ENCODE assay signal across 8 cellular contexts in the genomic region with DNA sequence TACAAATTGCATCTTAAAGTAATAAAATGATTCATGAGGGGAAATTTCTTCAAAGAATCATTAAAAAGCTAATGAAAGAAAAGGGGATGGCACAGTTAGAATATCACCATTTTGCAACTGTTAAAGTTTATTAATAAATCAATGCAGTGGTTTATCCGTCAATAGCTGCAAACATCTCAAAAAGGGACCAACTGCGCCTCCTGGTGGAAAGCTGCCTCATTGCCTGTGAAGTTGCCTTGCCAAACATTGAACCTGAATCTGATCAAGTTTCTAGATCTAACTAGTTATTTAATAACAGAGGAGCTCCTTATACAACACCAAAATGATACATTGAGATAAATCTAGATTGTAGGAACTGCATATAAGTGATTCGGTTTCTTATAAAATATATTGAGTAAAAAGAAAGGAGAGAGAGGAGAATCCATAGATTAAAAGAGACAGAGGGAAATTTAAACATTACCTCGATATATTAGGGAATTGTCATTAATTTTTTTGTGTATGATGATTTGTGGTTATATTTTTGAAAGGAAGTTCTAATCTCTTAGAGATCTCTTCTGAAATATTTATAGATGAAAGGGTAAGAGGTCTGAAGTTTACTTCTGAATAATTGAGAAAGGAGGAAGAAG. TPM values are rescaled to one million over a fixed set of nuclear protein-coding genes. Genes with fewer than 3 reads are reported as not detected.
A peak's percentile ranks its signal among the peaks of the same experiment; 100 is the strongest.
DNase-seq lines count a peak whose midpoint lies in the region; ATAC-seq and TF ChIP-seq lines count a peak whose summit lies in the region.

No MANE protein-coding gene starts in this region.

- H3K27ac ChIP-seq in C4-2B: no peak overlapping the region

- peak; percentile 60 to 65 for DNase-seq in NCI-H2081 (lab: John Stamatoyannopoulos, UW)
- peak; percentile 68 for DNase-seq in activated CD4-positive, CD25-positive, alpha-beta regulatory T cell treated with anti-CD3 and anti-CD28 coated beads, Interleukin-2, amount 50 U/mL, for 16 hours (ENCODE audit: low read depth, low spot score)
- DNase-seq in central memory CD4-positive, alpha-beta T cell: peak; percentile 65
- peak; percentile 75 for DNase-seq in left lobe of liver (ENCODE audit: low spot score)
- DNase-seq in stimulated activated CD4-positive, alpha-beta T cell treated with anti-CD3 and anti-CD28 coated beads, Interleukin-4, amount 100 ng/mL, for 24 hours: peak; percentile 85

- peak; percentile 96 for TF ChIP-seq CTCF in C4-2B (conservative IDR thresholded peaks at IDR 0.05)

- ATAC-seq in GM21529 (IDR thresholded peaks at IDR 0.05; ENCODE audit: unreplicated experiment) (peak; percentile 49), left lobe of liver (peak; percentile 93), GM18870 (IDR thresholded peaks at IDR 0.05; ENCODE audit: unreplicated experiment) (no peak)

RNA-seq across cellular contexts. Expression of gene NDUFB6, which starts 6.9 kb away (rescaled TPM):
- 34.7 TPM for total RNA-seq in left lobe of liver

RNA-seq across cellular contexts. Expression of gene TOPORS, which starts 27.4 kb away (rescaled TPM):
- total RNA-seq in left lobe of liver: 6.6 TPM

RNA-seq across cellular contexts. Expression of gene SMIM27, which starts 27.7 kb away (rescaled TPM):
- 5.2 TPM for total RNA-seq in left lobe of liver

RNA-seq across cellular contexts. Expression of gene RIGI, which starts 53.8 kb away (rescaled TPM):
- 2.9 TPM for total RNA-seq in left lobe of liver

RNA-seq across cellular contexts. Expression of gene TAF1L, which starts 55.6 kb away (rescaled TPM):
- not detected for total RNA-seq in left lobe of liver
